8 cellular contexts compared by ENCODE assay signal in the genomic region with DNA sequence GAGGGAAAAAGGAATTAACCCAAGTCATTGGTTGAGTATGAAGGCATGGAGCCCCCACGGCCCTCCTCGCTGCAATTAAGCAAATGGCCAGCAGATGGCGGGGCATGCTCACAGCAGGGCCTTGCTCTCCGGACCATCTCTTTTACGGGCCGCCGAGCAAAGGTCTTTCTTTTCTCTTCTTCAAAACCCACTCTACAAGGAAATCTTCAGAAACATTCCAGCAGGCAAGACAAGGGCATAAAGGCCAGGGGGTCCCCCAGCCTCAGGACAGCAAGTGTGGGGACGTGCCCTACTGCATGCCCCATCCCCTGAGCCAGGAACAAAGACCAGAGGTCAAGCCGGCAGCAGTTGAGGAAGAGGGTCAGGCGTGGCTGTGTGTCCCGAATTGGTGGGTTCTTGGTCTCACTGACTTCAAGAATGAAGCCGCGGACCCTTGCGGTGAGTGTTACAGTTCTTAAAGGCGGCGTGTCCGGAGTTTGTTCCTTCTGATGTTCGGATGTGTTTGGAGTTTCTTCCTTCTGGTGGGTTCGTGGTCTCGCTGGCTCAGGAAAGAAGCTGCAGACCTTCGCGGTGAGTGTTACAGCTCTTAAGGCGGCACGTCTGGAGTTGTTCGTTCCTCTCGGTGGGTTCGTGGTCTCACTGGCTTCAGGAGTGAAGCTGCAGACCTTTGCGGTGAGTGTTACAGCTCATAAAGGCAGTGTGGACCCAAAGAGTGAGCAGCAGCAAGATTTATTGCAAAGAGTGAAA. TPM values are rescaled to one million over a fixed set of nuclear protein-coding genes. Genes with fewer than 3 reads are reported as not detected.
A peak's percentile ranks its signal among the peaks of the same experiment; 100 is the strongest.
DNase-seq lines count a peak whose midpoint lies in the region; ATAC-seq, FAIRE-seq and TF ChIP-seq lines count a peak whose summit lies in the region.
"Not testable (repeated sequence)": the region's sequence is repeated elsewhere in the genome, so short reads cannot be mapped to it uniquely, and the experiment has no call there.

No MANE protein-coding gene starts in this region.

- H3K4me3 ChIP-seq in AG09309 (ENCODE audit: control insufficient read depth, low read depth, low read length) = peak overlapping the region; percentile 42
- H3K4me3 ChIP-seq in HepG2 (replicated peaks in 1 of 3; ENCODE audit: insufficient read depth in 1 of 3, low read depth in 2 of 3, low read length in 3 of 3) = peak overlapping the region; percentile 61 to 75 (median 65)

- POLR2A ChIA-PET in HepG2 (lab: Yijun Ruan, JAX) = not testable (repeated sequence)

- peak; percentile 81 for FAIRE-seq in HepG2 (lab: Jason Lieb, UNC)

- TF ChIP-seq CTCF in AG09309 (IDR thresholded peaks at IDR 0.05; ENCODE audit: control insufficient read depth, insufficient read depth, low read depth, low read length, missing control alignments) (peak; percentile 99), HepG2 (CRISPR knock-in tag; IDR thresholded peaks at IDR 0.05) (peak; percentile 99)

- peak overlapping the region; percentile 68 for H2AFZ ChIP-seq in HepG2 (ENCODE audit: low read length)

- not testable (repeated sequence) for H3K27me3 ChIP-seq in HepG2 (ENCODE audit: control insufficient read depth in 1 of 2, insufficient read depth in 2 of 2, low read length in 2 of 2)

- in situ Hi-C loops in HepG2 (cut with HindIII; ENCODE audit: extremely low pct_ligation_motif_present, low pct_unique_long_range_greater_than_20kb) = loop anchor here (5.0 kb wide), 1 partner anchor 373 kb away; a partner anchor contains a TSS

- TF ChIP-seq RAD21 in HepG2 (CRISPR knock-in tag; IDR thresholded peaks at IDR 0.05) = peak; percentile 98

- ATAC-seq in GM19035 (IDR thresholded peaks at IDR 0.05; ENCODE audit: unreplicated experiment) = peak; percentile 77
- ATAC-seq in HG03571 (IDR thresholded peaks at IDR 0.05; ENCODE audit: unreplicated experiment) = peak; percentile 58
- peak; percentile 90 for ATAC-seq in HepG2

- H4K20me1 ChIP-seq in HepG2 (ENCODE audit: insufficient read depth, low read length) = not testable (repeated sequence)

- DNase-seq in AG09309 (ENCODE audit: low read depth) = not testable (repeated sequence)
- DNase-seq in NCI-H82 (lab: John Stamatoyannopoulos, UW) (peak; percentile 86), dedifferentiated amniotic fluid mesenchymal stem cell (ENCODE audit: extremely low spot score) (peak; percentile 69), HepG2 (ENCODE audit: low spot score) (peak; percentile 70)
- peak; percentile 91 to 94 for DNase-seq in activated CD4-positive, alpha-beta T cell treated with anti-CD3 and anti-CD28 coated beads, Interleukin-2, amount 50 U/mL, for 48 hours
- peak; percentile 83 to 92 for DNase-seq in stimulated activated CD4-positive, alpha-beta T cell treated with anti-CD3 and anti-CD28 coated beads, Interleukin-1b, Interleukin-23, amount 100 ng/mL, for 4 hours (ENCODE audit: low read depth in 2 of 2)

- not testable (repeated sequence) for H3K27ac ChIP-seq in HepG2 (ENCODE audit: extremely low read length, insufficient read depth, low read length)

- not testable (repeated sequence) for TF ChIP-seq POLR2A in HepG2 (IDR thresholded peaks at IDR 0.05; ENCODE audit: insufficient read depth in 1 of 2, low read depth in 2 of 2, low read length in 2 of 2)

- peak overlapping the region; percentile 88 for H3K4me2 ChIP-seq in HepG2 (ENCODE audit: low read depth, low read length)

- not testable (repeated sequence) for H3K9me3 ChIP-seq in HepG2 (ENCODE audit: low read length)

- BruUV-seq in HepG2 (replicated peaks; lab: Mats Ljungman, UMichigan) = not testable (repeated sequence)

- CTCF ChIA-PET in HepG2 (lab: Yijun Ruan, JAX; ENCODE audit: low intra/inter-chr PET ratio, low total read pairs) = interaction anchor here (0.9 to 3.9 kb wide), 6 partner anchors 22 to 263 kb away, joined by 3 to 76 read pairs (median 7); no protein-coding TSS in a partner anchor

- TF ChIP-seq EP300 in HepG2 (IDR thresholded peaks at IDR 0.05; ENCODE audit: low read depth in 2 of 2, low read length in 2 of 2); HepG2 (CRISPR knock-in tag; IDR thresholded peaks at IDR 0.05; ENCODE audit: borderline replicate concordance): not testable (repeated sequence)

- not testable (repeated sequence) for H3K79me2 ChIP-seq in HepG2 (ENCODE audit: insufficient read depth, low read length)

- not testable (repeated sequence) for H3K36me3 ChIP-seq in HepG2 (replicated peaks in 1 of 2; ENCODE audit: control insufficient read depth in 1 of 2, insufficient read depth in 2 of 2, low read length in 2 of 2)

- H3K9ac ChIP-seq in HepG2 (ENCODE audit: insufficient read depth, low read depth, low read length) = peak overlapping the region; percentile 46

- peaks cover 25% of the 10 kb centered on the region for H3K4me1 ChIP-seq in HepG2 (ENCODE audit: insufficient read depth, low read length)

- intact Hi-C loops in HepG2 (cut with micrococcal nuclease; ENCODE audit: unreplicated experiment) = loop anchor here (1.0 to 5.0 kb wide), 6 partner anchors 22 to 443 kb away; a partner anchor contains a TSS

- WGBS in HepG2 (ENCODE audit: low lambda C conversion rate) = 22% methylated on average over 28 of the region's 28 CpGs

TF ChIP-seq in HepG2, 621 proteins besides CTCF, POLR2A, EP300 and RAD21 (continues in another document):
- peak; percentile 81; the same call in 1 of the 2 replicates for TF ChIP-seq ZNF124 (CRISPR knock-in tag; IDR thresholded peaks at IDR 0.05)
- TF ChIP-seq SMAD1 (CRISPR knock-in tag; IDR thresholded peaks at IDR 0.05; ENCODE audit: borderline replicate concordance, low read depth) = peak; percentile 95; the same call in 1 of the 2 replicates
- TF ChIP-seq, protein P1, sequence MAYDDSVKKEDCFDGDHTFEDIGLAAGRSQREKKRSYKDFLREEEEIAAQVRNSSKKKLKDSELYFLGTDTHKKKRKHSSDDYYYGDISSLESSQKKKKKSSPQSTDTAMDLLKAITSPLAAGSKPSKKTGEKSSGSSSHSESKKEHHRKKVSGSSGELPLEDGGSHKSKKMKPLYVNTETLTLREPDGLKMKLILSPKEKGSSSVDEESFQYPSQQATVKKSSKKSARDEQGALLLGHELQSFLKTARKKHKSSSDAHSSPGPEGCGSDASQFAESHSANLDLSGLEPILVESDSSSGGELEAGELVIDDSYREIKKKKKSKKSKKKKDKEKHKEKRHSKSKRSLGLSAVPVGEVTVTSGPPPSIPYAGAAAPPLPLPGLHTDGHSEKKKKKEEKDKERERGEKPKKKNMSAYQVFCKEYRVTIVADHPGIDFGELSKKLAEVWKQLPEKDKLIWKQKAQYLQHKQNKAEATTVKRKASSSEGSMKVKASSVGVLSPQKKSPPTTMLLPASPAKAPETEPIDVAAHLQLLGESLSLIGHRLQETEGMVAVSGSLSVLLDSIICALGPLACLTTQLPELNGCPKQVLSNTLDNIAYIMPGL (CRISPR knock-in tag; IDR thresholded peaks at IDR 0.05; ENCODE audit: borderline replicate concordance in 1 of 2, low read depth in 1 of 2) = peak; percentile 84 to 88
- 0 out of 2 replicates have a peak, but pooled peaks have one; percentile 29 for TF ChIP-seq ARHGAP35 (CRISPR knock-in tag; IDR thresholded peaks at IDR 0.05; ENCODE audit: borderline replicate concordance)
- TF ChIP-seq CAMTA2 (CRISPR knock-in tag; IDR thresholded peaks at IDR 0.05; ENCODE audit: borderline replicate concordance) = peak; percentile 44; the same call in 1 of the 2 replicates
- TF ChIP-seq KDM5B (CRISPR knock-in tag; IDR thresholded peaks at IDR 0.05; ENCODE audit: borderline replicate concordance) = peak; percentile 69; the same call in 1 of the 2 replicates
- TF ChIP-seq ZFY (CRISPR knock-in tag; IDR thresholded peaks at IDR 0.05) = peak; percentile 53; the same call in 1 of the 2 replicates
- 0 out of 2 replicates have a peak, but pooled peaks have one; percentile 68 for TF ChIP-seq ZNF83 (CRISPR knock-in tag; IDR thresholded peaks at IDR 0.05; ENCODE audit: borderline replicate concordance)
- TF ChIP-seq MEIS2 (CRISPR knock-in tag; IDR thresholded peaks at IDR 0.05) = 0 out of 2 replicates have a peak, but pooled peaks have one; percentile 50
- TF ChIP-seq MTA1 (CRISPR knock-in tag; IDR thresholded peaks at IDR 0.05; ENCODE audit: borderline replicate concordance) = peak; percentile 79; the same call in 1 of the 2 replicates

RNA-seq across cellular contexts. Expression of a gene that starts 59.6 kb away (rescaled TPM):
- total RNA-seq in HepG2 (2016; rRNA removed; fragmentation: Illumina TruSeq; extraction: Trizol) = 19.4 and 75.3 TPM in 2 replicates
- total RNA-seq in HepG2 (2016; cell fraction: cytosol; rRNA removed; fragmentation: Illumina TruSeq; extraction: Trizol; ENCODE audit: low read depth) = 17.3 and 19.8 TPM in 2 replicates
- 17.0 and 75.6 TPM in 2 replicates for total RNA-seq in HepG2 (2016; cell fraction: insoluble cytoplasmic fraction; rRNA removed; fragmentation: Illumina TruSeq; extraction: Trizol)
- total RNA-seq in HepG2 (2016; cell fraction: membrane; rRNA removed; fragmentation: Illumina TruSeq; extraction: Trizol) = 20.3 and 21.0 TPM in 2 replicates
- total RNA-seq in HepG2 (2016; cell fraction: nucleus; rRNA removed; fragmentation: Illumina TruSeq; extraction: Trizol) = 45.7 and 48.4 TPM in 2 replicates
- 9.9 and 10.2 TPM in 2 replicates for polyA plus RNA-seq in HepG2 (2011; rRNA removed)
- 5.5 and 9.3 TPM in 2 replicates for polyA plus RNA-seq in HepG2 (2011; cell fraction: cytosol; rRNA removed)
- 10.9 and 11.3 TPM in 2 replicates for polyA plus RNA-seq in HepG2 (2011; cell fraction: nucleus; rRNA removed)
- 51.4 and 67.5 TPM in 2 replicates for polyA plus RNA-seq in HepG2 (2012)
- polyA plus RNA-seq in HepG2 (2016; cell fraction: cytosol; fragmentation: Illumina TruSeq; extraction: Trizol; ENCODE audit: low read depth) = 2.6 and 3.5 TPM in 2 replicates
- 131 and 136 TPM in 2 replicates for polyA plus RNA-seq in HepG2 (2016; cell fraction: insoluble cytoplasmic fraction; fragmentation: Illumina TruSeq; extraction: Trizol; ENCODE audit: low read depth)
- polyA plus RNA-seq in HepG2 (2016; cell fraction: membrane; fragmentation: Illumina TruSeq; extraction: Trizol; ENCODE audit: low read depth) = 9.6 and 10.8 TPM in 2 replicates
- 89.8 and 94.4 TPM in 2 replicates for polyA plus RNA-seq in HepG2 (2016; cell fraction: nucleus; fragmentation: Illumina TruSeq; extraction: Trizol; ENCODE audit: insufficient read depth, low read depth)
- polyA minus RNA-seq in HepG2 (2011; rRNA and poly(A)+ RNA removed; ENCODE audit: low replicate concordance) = 7.0 and 9.4 TPM in 2 replicates
- 25.1 and 28.4 TPM in 2 replicates for polyA minus RNA-seq in HepG2 (2011; cell fraction: cytosol; rRNA and poly(A)+ RNA removed)
- polyA minus RNA-seq in HepG2 (2011; cell fraction: nucleus; rRNA and poly(A)+ RNA removed) = 21.5 and 22.1 TPM in 2 replicates
